In the genomic region with DNA sequence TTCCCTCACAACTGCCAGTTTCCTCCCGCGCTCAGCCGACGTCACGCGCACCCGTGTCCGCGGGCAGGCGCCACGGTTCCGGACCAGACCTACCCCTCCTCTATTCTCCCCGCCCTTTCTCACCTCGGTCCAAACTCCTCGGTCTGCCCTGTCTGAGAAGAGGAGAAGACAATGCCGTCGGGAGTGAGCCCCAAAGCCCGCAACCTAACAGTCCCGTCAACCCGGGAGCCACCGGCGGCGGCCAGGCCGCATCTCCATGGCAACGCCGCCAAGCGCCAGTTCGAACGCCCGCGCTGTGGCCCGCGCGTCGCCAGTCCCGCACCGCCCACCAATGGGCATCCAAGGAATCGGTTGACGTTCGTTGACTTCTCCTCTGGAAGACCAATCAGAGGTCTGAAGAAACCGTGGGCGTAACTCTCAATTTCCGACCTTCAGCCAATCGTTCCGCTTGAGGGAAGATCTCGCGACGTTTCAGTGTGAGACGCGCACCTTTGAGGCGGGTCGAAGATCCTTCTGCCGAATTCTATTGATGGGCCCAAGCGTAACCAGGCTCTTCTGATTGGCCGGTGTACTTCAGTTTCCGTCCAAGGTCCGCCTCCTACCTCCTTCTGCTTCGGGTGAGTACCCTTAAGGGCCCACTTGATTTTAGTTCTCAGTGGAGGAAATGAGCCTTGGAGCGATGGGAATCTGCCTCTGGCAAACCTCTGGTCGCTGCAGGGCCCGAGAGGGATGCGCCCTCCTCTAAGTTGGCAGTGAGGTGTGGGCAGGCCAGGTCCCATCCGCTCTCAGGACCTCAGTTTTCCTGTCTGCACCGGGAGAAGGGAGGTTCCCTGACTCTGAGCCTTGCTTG, we compare ENCODE assay signal across 1 cellular context.
TF ChIP-seq lines count a peak whose summit lies in the region.

Gene KIF24, minus strand, starts transcription at position 286 of the 850 bp plus-strand sequence. CDS start 17,922 bp downstream, outside the sequence.
Gene NUDT2, plus strand, starts transcription at position 587 of the 850 bp plus-strand sequence. CDS start 9,471 bp downstream, outside the sequence.

TF ChIP-seq in K562, 482 proteins besides CTCF, POLR2A, EP300 and RAD21 (continued from another document and continues in another):
- peak; percentile 69; the same call in 1 of the 2 replicates for TF ChIP-seq MGA (IDR thresholded peaks at IDR 0.05)
- peak in 1 of 2 experiments; percentile 26; a peak in 1 of 4 replicates for TF ChIP-seq SRF (CRISPR knock-in tag; IDR thresholded peaks at IDR 0.05)
- peak; percentile 76 for TF ChIP-seq L3MBTL2 (IDR thresholded peaks at IDR 0.05)
- peak; percentile 79 for TF ChIP-seq SAFB (IDR thresholded peaks at IDR 0.05; ENCODE audit: borderline replicate concordance, low read depth, low read length)
- TF ChIP-seq, protein P1, sequence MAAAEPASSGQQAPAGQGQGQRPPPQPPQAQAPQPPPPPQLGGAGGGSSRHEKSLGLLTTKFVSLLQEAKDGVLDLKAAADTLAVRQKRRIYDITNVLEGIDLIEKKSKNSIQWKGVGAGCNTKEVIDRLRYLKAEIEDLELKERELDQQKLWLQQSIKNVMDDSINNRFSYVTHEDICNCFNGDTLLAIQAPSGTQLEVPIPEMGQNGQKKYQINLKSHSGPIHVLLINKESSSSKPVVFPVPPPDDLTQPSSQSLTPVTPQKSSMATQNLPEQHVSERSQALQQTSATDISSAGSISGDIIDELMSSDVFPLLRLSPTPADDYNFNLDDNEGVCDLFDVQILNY (CRISPR knock-in tag; IDR thresholded peaks at IDR 0.05): 0 out of 2 replicates have a peak, but pooled peaks have one; percentile 24
- TF ChIP-seq ZSCAN29 (IDR thresholded peaks at IDR 0.05): 0 out of 2 replicates have a peak, but pooled peaks have one; percentile 35
- peak; percentile 82 for TF ChIP-seq PHF8 (IDR thresholded peaks at IDR 0.05; ENCODE audit: borderline replicate concordance, low read length)
- peak; percentile 81 for TF ChIP-seq POLR2H (tag; IDR thresholded peaks at IDR 0.05; ENCODE audit: low read depth)
- no peak for TF ChIP-seq HNRNPUL1 (IDR thresholded peaks at IDR 0.05; ENCODE audit: low read length)
- 0 out of 2 replicates have a peak, but pooled peaks have one; percentile 42 for TF ChIP-seq GABPB1 (CRISPR knock-in tag; IDR thresholded peaks at IDR 0.05)
- TF ChIP-seq, protein P2, sequence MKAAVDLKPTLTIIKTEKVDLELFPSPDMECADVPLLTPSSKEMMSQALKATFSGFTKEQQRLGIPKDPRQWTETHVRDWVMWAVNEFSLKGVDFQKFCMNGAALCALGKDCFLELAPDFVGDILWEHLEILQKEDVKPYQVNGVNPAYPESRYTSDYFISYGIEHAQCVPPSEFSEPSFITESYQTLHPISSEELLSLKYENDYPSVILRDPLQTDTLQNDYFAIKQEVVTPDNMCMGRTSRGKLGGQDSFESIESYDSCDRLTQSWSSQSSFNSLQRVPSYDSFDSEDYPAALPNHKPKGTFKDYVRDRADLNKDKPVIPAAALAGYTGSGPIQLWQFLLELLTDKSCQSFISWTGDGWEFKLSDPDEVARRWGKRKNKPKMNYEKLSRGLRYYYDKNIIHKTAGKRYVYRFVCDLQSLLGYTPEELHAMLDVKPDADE (conservative IDR thresholded peaks at IDR 0.05; ENCODE audit: control insufficient read depth, low read depth, low read length): peak; percentile 49; the same call in 1 of the 2 replicates
- TF ChIP-seq E2F1 (CRISPR knock-in tag; IDR thresholded peaks at IDR 0.05): peak; percentile 92
- TF ChIP-seq TFAP4 (CRISPR knock-in tag; IDR thresholded peaks at IDR 0.05; ENCODE audit: borderline replicate concordance): peak; percentile 72
- TF ChIP-seq PRMT5 (CRISPR knock-in tag; IDR thresholded peaks at IDR 0.05): no peak
- peak; percentile 67 for TF ChIP-seq RBM22 (IDR thresholded peaks at IDR 0.05; ENCODE audit: low read depth, low read length, poor library complexity, severe bottlenecking)
- TF ChIP-seq EP400 (IDR thresholded peaks at IDR 0.05): peak; percentile 90
- TF ChIP-seq BRF1 (IDR thresholded peaks at IDR 0.05; ENCODE audit: borderline replicate concordance, extremely low read depth, insufficient read length): no peak
- TF ChIP-seq BMI1 (IDR thresholded peaks at IDR 0.05; ENCODE audit: low read length): peak; percentile 62; the same call in 1 of the 2 replicates
- TF ChIP-seq NRF1 (conservative IDR thresholded peaks at IDR 0.05 in 1 of 2, IDR thresholded peaks at IDR 0.05 in 1 of 2): peak; percentile 83 to 86
- TF ChIP-seq ATF1 (CRISPR knock-in tag; IDR thresholded peaks at IDR 0.05): no peak
- peak; percentile 97 for TF ChIP-seq ATF1 (tag; IDR thresholded peaks at IDR 0.05)
- TF ChIP-seq, protein P3, sequence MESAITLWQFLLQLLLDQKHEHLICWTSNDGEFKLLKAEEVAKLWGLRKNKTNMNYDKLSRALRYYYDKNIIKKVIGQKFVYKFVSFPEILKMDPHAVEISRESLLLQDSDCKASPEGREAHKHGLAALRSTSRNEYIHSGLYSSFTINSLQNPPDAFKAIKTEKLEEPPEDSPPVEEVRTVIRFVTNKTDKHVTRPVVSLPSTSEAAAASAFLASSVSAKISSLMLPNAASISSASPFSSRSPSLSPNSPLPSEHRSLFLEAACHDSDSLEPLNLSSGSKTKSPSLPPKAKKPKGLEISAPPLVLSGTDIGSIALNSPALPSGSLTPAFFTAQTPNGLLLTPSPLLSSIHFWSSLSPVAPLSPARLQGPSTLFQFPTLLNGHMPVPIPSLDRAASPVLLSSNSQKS (CRISPR knock-in tag; IDR thresholded peaks at IDR 0.05): no peak
- peak; percentile 65 for TF ChIP-seq POLR2B (IDR thresholded peaks at IDR 0.05; ENCODE audit: low read depth, partially characterized antibody)
- peak; percentile 4 for TF ChIP-seq MEIS2 (IDR thresholded peaks at IDR 0.05; ENCODE audit: partially characterized antibody)
- TF ChIP-seq POLR2G (IDR thresholded peaks at IDR 0.05; ENCODE audit: low read depth, low read length): peak; percentile 86
- no peak for TF ChIP-seq XRCC3 (IDR thresholded peaks at IDR 0.05)
- TF ChIP-seq ETV6 (IDR thresholded peaks at IDR 0.05; ENCODE audit: borderline replicate concordance in 1 of 2, low read depth in 2 of 2, low read length in 1 of 2): peak in 1 of 2 experiments; percentile 83; a peak in 1 of 4 replicates
- TF ChIP-seq ETV6 (CRISPR knock-in tag; IDR thresholded peaks at IDR 0.05; ENCODE audit: borderline replicate concordance): no peak
- TF ChIP-seq PHF20 (IDR thresholded peaks at IDR 0.05; ENCODE audit: partially characterized antibody): peak; percentile 71
- 0 out of 2 replicates have a peak, but pooled peaks have one; percentile 24 for TF ChIP-seq KLF1 (tag; IDR thresholded peaks at IDR 0.05)
- TF ChIP-seq SAP30 (IDR thresholded peaks at IDR 0.05; ENCODE audit: borderline replicate concordance, insufficient read depth, low read depth, low read length, poor library complexity, severe bottlenecking): peak; percentile 97
- TF ChIP-seq ZNF12 (CRISPR knock-in tag; IDR thresholded peaks at IDR 0.05): no peak
- peak; percentile 88 for TF ChIP-seq FOS (IDR thresholded peaks at IDR 0.05; ENCODE audit: extremely low read depth, insufficient read length)
- TF ChIP-seq SP1 (CRISPR knock-in tag; IDR thresholded peaks at IDR 0.05): peak; percentile 72; the same call in 1 of the 2 replicates
- peak; percentile 91 for TF ChIP-seq MBD2 (IDR thresholded peaks at IDR 0.05; ENCODE audit: borderline replicate concordance, low read depth)
- peak; percentile 89 for TF ChIP-seq NEUROD1 (IDR thresholded peaks at IDR 0.05; ENCODE audit: borderline replicate concordance, low read depth, low read length, partially characterized antibody)
- no peak for TF ChIP-seq FOXA3 (CRISPR knock-in tag; conservative IDR thresholded peaks at IDR 0.05 in 1 of 2, IDR thresholded peaks at IDR 0.05 in 1 of 2)
- TF ChIP-seq PTTG1 (tag; IDR thresholded peaks at IDR 0.05; ENCODE audit: low read depth): no peak
- TF ChIP-seq ZNF239 (CRISPR knock-in tag; IDR thresholded peaks at IDR 0.05): no peak
- TF ChIP-seq, protein P4, sequence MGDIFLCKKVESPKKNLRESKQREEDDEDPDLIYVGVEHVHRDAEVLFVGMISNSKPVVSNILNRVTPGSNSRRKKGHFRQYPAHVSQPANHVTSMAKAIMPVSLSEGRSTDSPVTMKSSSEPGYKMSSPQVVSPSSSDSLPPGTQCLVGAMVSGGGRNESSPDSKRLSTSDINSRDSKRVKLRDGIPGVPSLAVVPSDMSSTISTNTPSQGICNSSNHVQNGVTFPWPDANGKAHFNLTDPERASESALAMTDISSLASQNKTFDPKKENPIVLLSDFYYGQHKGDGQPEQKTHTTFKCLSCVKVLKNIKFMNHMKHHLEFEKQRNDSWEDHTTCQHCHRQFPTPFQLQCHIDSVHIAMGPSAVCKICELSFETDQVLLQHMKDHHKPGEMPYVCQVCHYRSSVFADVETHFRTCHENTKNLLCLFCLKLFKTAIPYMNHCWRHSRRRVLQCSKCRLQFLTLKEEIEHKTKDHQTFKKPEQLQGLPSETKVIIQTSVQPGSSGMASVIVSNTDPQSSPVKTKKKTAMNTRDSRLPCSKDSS (IDR thresholded peaks at IDR 0.05; ENCODE audit: low read depth, partially characterized antibody): no peak
- TF ChIP-seq SRSF9 (IDR thresholded peaks at IDR 0.05; ENCODE audit: borderline replicate concordance, low read depth, low read length): no peak
